In the genomic region with DNA sequence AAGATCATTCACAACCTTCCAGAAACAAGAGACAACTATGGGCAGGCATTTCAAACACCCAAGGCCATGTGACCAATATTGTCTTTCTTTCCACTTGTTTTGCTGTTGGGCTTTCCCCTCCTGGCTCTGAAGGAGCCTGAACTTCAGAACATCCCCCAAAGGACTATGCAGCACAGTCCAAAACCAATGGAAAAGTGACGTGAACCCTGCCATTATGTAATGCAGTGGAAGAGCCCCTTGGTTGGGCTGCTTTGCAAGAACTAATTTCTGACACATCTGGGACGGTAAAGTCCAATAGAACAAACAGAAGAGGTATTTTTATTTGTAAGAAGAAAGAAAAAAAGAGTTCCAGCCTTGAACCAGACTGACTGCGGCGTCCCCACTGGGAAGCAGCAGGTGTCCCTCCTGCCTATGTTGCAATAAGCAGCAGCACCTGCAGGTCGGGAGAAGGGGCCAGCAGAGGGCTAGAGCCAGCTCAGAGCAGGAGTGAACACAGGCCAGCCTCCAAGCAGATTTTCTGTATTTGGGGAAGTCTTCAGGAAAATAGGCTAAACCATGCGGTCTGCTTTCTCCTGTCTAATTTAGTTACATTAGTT, we compare ENCODE assay signal across 8 cellular contexts.
DNase-seq lines count a peak whose midpoint lies in the region; ATAC-seq and TF ChIP-seq lines count a peak whose summit lies in the region.

No MANE protein-coding gene starts in this region.

- peak; percentile 99 for ATAC-seq in GM23338

- H3K36me3 Mint-ChIP-seq in GM23338 (ENCODE audit: low read depth): no peaks in the 10 kb centered on the region
- H3K36me3 Mint-ChIP-seq in T-helper 2 cell treated with Interferon-gamma antibody and Interleukin-4, amounts not matched to agents 5 μg/mL and 100 μg/mL, for 36 hours (ENCODE audit: low read depth): no peaks in the 10 kb centered on the region

- H3K36me3 ChIP-seq in GM23338 (ENCODE audit: insufficient read depth): no peaks in the 10 kb centered on the region

- no peaks in the 10 kb centered on the region for H3F3A ChIP-seq in GM23338 (replicated peaks; ENCODE audit: low read depth)

- no peak overlapping the region for H2AFZ ChIP-seq in GM23338

- H3K27ac Mint-ChIP-seq in GM23338: no peak overlapping the region
- no peak overlapping the region for H3K27ac Mint-ChIP-seq in T-helper 2 cell treated with Interferon-gamma antibody and Interleukin-4, amounts not matched to agents 5 μg/mL and 100 μg/mL, for 36 hours

- no peak overlapping the region for H3K4me2 ChIP-seq in GM23338

- H3K27me3 Mint-ChIP-seq in GM23338 (ENCODE audit: insufficient read depth, low read depth, poor library complexity): peaks cover 2% of the 10 kb centered on the region
- peaks cover 6% of the 10 kb centered on the region for H3K27me3 Mint-ChIP-seq in T-helper 2 cell treated with Interferon-gamma antibody and Interleukin-4, amounts not matched to agents 5 μg/mL and 100 μg/mL, for 36 hours (ENCODE audit: low read depth)

- DNase-seq in GM23338 (ENCODE audit: low spot score) (peak; percentile 77), OCI-M1 (lab: John Stamatoyannopoulos, UW) (peak; percentile 17), iPS DF 19.7 (ENCODE audit: low read depth, low spot score) (peak; percentile 42), NCI-H1048 (lab: John Stamatoyannopoulos, UW) (no peak), OCI-M2 (lab: John Stamatoyannopoulos, UW; ENCODE audit: unreplicated experiment) (no peak), germinal center (ENCODE audit: low spot score) (no peak)
- DNase-seq in T-helper 2 cell treated with Interferon-gamma antibody and Interleukin-4, amounts not matched to agents 5 μg/mL and 100 μg/mL, for 36 hours (ENCODE audit: low spot score): no peak

- H3K4me3 ChIP-seq in GM23338: no peak overlapping the region

- H4K20me1 ChIP-seq in GM23338 (replicated peaks; ENCODE audit: insufficient read depth): no peaks in the 10 kb centered on the region

- peaks cover 25% of the 10 kb centered on the region for H3K4me1 Mint-ChIP-seq in GM23338
- H3K4me1 Mint-ChIP-seq in T-helper 2 cell treated with Interferon-gamma antibody and Interleukin-4, amounts not matched to agents 5 μg/mL and 100 μg/mL, for 36 hours (ENCODE audit: low read depth): peaks cover 3% of the 10 kb centered on the region

- TF ChIP-seq CTCF in 22Rv1 (IDR thresholded peaks at IDR 0.05): peak; percentile 10; the same call in 1 of the 2 replicates
- TF ChIP-seq CTCF in GM23338 (conservative IDR thresholded peaks at IDR 0.05; ENCODE audit: low read depth in 2 of 2): peak; percentile 38 to 66

- H3K9me2 ChIP-seq in GM23338 (ENCODE audit: insufficient read depth): no peaks in the 10 kb centered on the region

- H3K27ac ChIP-seq in 22Rv1 (no peak overlapping the region), GM23338 (ENCODE audit: low read depth) (no peak overlapping the region)

- H3K9me3 Mint-ChIP-seq in GM23338: no peaks in the 10 kb centered on the region
- H3K9me3 Mint-ChIP-seq in T-helper 2 cell treated with Interferon-gamma antibody and Interleukin-4, amounts not matched to agents 5 μg/mL and 100 μg/mL, for 36 hours: no peaks in the 10 kb centered on the region

- H3K4me3 Mint-ChIP-seq in GM23338: no peak overlapping the region; the same call in 2 of the 3 replicates
- H3K4me3 Mint-ChIP-seq in T-helper 2 cell treated with Interferon-gamma antibody and Interleukin-4, amounts not matched to agents 5 μg/mL and 100 μg/mL, for 36 hours: no peak overlapping the region

- no peaks in the 10 kb centered on the region for H3K79me2 ChIP-seq in GM23338 (replicated peaks; ENCODE audit: insufficient read depth)

- H3K4me1 ChIP-seq in GM23338 (ENCODE audit: insufficient read depth): peaks cover 6% of the 10 kb centered on the region; the same call in 1 of the 2 replicates

- H3K27me3 ChIP-seq in GM23338 (ENCODE audit: insufficient read depth): no peaks in the 10 kb centered on the region

TF ChIP-seq in GM23338, 12 proteins besides CTCF, POLR2A, EP300 and RAD21 (continues in another document):
- TF ChIP-seq JUNB (IDR thresholded peaks at IDR 0.05; ENCODE audit: unreplicated experiment) (no peak), CREB1 (CRISPR knock-in tag; IDR thresholded peaks at IDR 0.05; ENCODE audit: low read depth) (no peak), POLR2AphosphoS5 (IDR thresholded peaks at IDR 0.05; ENCODE audit: low read depth) (no peak), EZH2 (IDR thresholded peaks at IDR 0.05; ENCODE audit: low read depth, unreplicated experiment) (no peak), EZH2phosphoT487 (IDR thresholded peaks at IDR 0.05; ENCODE audit: unreplicated experiment) (no peak), STAT1 (IDR thresholded peaks at IDR 0.05; ENCODE audit: unreplicated experiment) (no peak), ZNF114 (CRISPR knock-in tag; IDR thresholded peaks at IDR 0.05) (no peak)
- TF ChIP-seq, protein P1, sequence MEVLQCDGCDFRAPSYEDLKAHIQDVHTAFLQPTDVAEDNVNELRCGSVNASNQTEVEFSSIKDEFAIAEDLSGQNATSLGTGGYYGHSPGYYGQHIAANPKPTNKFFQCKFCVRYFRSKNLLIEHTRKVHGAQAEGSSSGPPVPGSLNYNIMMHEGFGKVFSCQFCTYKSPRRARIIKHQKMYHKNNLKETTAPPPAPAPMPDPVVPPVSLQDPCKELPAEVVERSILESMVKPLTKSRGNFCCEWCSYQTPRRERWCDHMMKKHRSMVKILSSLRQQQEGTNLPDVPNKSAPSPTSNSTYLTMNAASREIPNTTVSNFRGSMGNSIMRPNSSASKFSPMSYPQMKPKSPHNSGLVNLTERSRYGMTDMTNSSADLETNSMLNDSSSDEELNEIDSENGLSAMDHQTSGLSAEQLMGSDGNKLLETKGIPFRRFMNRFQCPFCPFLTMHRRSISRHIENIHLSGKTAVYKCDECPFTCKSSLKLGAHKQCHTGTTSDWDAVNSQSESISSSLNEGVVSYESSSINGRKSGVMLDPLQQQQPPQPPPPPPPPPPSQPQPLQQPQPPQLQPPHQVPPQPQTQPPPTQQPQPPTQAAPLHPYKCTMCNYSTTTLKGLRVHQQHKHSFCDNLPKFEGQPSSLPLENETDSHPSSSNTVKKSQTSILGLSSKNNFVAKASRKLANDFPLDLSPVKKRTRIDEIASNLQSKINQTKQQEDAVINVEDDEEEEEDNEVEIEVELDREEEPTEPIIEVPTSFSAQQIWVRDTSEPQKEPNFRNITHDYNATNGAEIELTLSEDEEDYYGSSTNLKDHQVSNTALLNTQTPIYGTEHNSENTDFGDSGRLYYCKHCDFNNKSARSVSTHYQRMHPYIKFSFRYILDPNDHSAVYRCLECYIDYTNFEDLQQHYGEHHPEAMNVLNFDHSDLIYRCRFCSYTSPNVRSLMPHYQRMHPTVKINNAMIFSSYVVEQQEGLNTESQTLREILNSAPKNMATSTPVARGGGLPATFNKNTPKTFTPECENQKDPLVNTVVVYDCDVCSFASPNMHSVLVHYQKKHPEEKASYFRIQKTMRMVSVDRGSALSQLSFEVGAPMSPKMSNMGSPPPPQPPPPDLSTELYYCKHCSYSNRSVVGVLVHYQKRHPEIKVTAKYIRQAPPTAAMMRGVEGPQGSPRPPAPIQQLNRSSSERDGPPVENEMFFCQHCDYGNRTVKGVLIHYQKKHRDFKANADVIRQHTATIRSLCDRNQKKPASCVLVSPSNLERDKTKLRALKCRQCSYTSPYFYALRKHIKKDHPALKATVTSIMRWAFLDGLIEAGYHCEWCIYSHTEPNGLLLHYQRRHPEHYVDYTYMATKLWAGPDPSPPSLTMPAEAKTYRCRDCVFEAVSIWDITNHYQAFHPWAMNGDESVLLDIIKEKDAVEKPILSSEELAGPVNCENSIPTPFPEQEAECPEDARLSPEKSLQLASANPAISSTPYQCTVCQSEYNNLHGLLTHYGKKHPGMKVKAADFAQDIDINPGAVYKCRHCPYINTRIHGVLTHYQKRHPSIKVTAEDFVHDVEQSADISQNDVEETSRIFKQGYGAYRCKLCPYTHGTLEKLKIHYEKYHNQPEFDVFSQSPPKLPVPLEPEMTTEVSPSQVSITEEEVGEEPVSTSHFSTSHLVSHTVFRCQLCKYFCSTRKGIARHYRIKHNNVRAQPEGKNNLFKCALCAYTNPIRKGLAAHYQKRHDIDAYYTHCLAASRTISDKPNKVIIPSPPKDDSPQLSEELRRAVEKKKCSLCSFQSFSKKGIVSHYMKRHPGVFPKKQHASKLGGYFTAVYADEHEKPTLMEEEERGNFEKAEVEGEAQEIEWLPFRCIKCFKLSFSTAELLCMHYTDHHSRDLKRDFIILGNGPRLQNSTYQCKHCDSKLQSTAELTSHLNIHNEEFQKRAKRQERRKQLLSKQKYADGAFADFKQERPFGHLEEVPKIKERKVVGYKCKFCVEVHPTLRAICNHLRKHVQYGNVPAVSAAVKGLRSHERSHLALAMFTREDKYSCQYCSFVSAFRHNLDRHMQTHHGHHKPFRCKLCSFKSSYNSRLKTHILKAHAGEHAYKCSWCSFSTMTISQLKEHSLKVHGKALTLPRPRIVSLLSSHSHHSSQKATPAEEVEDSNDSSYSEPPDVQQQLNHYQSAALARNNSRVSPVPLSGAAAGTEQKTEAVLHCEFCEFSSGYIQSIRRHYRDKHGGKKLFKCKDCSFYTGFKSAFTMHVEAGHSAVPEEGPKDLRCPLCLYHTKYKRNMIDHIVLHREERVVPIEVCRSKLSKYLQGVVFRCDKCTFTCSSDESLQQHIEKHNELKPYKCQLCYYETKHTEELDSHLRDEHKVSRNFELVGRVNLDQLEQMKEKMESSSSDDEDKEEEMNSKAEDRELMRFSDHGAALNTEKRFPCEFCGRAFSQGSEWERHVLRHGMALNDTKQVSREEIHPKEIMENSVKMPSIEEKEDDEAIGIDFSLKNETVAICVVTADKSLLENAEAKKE (CRISPR knock-in tag; IDR thresholded peaks at IDR 0.05): no peak

Comparison
In these comparisons a context has a peak if more than half of its experiments do, and no peak if none do; other contexts are left out.
1. DNase-seq: peak in GM23338 (single experiment), OCI-M1 (single experiment) and iPS DF 19.7 (single experiment); none in NCI-H1048 (single experiment), OCI-M2 (single experiment), germinal center (single experiment) and T-helper 2 cell treated with Interferon-gamma antibody and Interleukin-4, amounts not matched to agents 5 μg/mL and 100 μg/mL, for 36 hours (single experiment).